In genomic region chr5:235527-235926, GRCh38 we compare ENCODE assay signal across 14 cellular contexts. TPM values are rescaled to one million over a fixed set of nuclear protein-coding genes. Genes with fewer than 3 reads are reported as not detected.
"Had no signal": no experiment of that assay in that cellular context is flagged by ENCODE, and none has a peak within 500 bp of the region (broad histone marks: within the 10 kb centered on the region; RNA-seq: fewer than 3 reads in every experiment).

No MANE protein-coding gene starts in this region.

RNA-seq across cellular contexts. Expression of gene LRRC14B, which starts 44.2 kb away (rescaled TPM):
- total RNA-seq: activated CD4-positive, alpha-beta memory T cell treated with anti-CD3 and anti-CD28 coated beads for 36 hours; activated CD4-positive, alpha-beta T cell treated with anti-CD3 and anti-CD28 coated beads, Interleukin-2, amount 10 ng/mL, durations not matched to agents 24 days and 14 days; activated CD8-positive, alpha-beta memory T cell treated with anti-CD3 and anti-CD28 coated beads for 36 hours; activated T-cell treated with anti-CD3 and anti-CD28 coated beads, Interleukin-2, amount 50 U/mL, for 72 hours; activated T-helper 2 cell treated with anti-CD3 and anti-CD28 coated beads, Interferon-gamma antibody, Interleukin-2, Interleukin-4, amounts not matched to agents 10 μg/mL and 5 μg/mL and 100 μg/mL, durations not matched to agents 14 hours and 24 hours and 36 hours; adrenal gland; aorta; astrocyte; body of pancreas; T-cell; T-helper 1 cell treated with Interleukin-12 subunit alpha and Interleukin-12 subunit beta and Interleukin-4 antibody, amounts not matched to agents 30 ng/mL and 1 ng/mL, for 36 hours; T-helper 17 cell; T-helper 2 cell treated with Interferon-gamma antibody and Interleukin-4, amounts not matched to agents 100 ng/mL and 5 ng/mL, for 36 hours; WTC11 had no signal
